ENCODE assay signal across 2 cellular contexts in the genomic region with DNA sequence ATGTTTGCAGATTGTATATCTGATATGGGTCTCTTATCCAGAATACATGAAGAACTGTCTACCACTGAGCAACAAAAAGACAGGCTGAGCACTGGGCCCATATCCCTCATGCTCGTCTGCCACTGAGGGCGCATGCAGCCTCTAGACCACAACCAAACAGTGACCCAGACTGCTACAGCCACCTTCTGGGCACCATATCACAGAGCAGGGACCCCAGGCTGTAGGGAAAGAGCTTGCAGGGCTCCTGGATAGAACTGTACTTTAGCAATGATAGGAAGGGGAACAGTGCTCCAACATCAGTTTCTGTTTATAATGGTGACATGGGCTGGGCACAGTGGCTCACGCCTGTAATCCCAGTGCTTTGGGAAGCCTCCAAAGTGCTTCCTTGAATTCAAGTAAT.
TF ChIP-seq lines count a peak whose summit lies in the region.

No MANE protein-coding gene starts in this region.

TF ChIP-seq in K562, 482 proteins besides CTCF, POLR2A, EP300 and RAD21 (continues in another document):
- TF ChIP-seq MEIS2 (IDR thresholded peaks at IDR 0.05; ENCODE audit: partially characterized antibody) (no peak), KLF6 (CRISPR knock-in tag; IDR thresholded peaks at IDR 0.05; ENCODE audit: borderline replicate concordance) (no peak), SFPQ (IDR thresholded peaks at IDR 0.05; ENCODE audit: low read depth, low read length) (no peak), PTTG1 (tag; IDR thresholded peaks at IDR 0.05; ENCODE audit: low read depth) (no peak), CEBPG (CRISPR knock-in tag; IDR thresholded peaks at IDR 0.05) (no peak), CEBPG (tag; conservative IDR thresholded peaks at IDR 0.05 in 1 of 2, IDR thresholded peaks at IDR 0.05 in 1 of 2) (no peak), ZNF644 (tag; IDR thresholded peaks at IDR 0.05; ENCODE audit: low read depth) (no peak), ZNF197 (CRISPR knock-in tag; IDR thresholded peaks at IDR 0.05; ENCODE audit: low read depth) (no peak), OTX1 (CRISPR knock-in tag; IDR thresholded peaks at IDR 0.05) (no peak), CBFA2T2 (conservative IDR thresholded peaks at IDR 0.05) (no peak)
- TF ChIP-seq, protein P1, sequence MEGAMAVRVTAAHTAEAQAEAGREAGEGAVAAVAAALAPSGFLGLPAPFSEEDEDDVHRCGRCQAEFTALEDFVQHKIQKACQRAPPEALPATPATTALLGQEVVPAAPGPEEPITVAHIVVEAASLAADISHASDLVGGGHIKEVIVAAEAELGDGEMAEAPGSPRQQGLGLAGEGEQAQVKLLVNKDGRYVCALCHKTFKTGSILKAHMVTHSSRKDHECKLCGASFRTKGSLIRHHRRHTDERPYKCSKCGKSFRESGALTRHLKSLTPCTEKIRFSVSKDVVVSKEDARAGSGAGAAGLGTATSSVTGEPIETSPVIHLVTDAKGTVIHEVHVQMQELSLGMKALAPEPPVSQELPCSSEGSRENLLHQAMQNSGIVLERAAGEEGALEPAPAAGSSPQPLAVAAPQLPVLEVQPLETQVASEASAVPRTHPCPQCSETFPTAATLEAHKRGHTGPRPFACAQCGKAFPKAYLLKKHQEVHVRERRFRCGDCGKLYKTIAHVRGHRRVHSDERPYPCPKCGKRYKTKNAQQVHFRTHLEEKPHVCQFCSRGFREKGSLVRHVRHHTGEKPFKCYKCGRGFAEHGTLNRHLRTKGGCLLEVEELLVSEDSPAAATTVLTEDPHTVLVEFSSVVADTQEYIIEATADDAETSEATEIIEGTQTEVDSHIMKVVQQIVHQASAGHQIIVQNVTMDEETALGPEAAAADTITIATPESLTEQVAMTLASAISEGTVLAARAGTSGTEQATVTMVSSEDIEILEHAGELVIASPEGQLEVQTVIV (CRISPR knock-in tag; IDR thresholded peaks at IDR 0.05; ENCODE audit: borderline replicate concordance) = no peak
- TF ChIP-seq, protein P2, sequence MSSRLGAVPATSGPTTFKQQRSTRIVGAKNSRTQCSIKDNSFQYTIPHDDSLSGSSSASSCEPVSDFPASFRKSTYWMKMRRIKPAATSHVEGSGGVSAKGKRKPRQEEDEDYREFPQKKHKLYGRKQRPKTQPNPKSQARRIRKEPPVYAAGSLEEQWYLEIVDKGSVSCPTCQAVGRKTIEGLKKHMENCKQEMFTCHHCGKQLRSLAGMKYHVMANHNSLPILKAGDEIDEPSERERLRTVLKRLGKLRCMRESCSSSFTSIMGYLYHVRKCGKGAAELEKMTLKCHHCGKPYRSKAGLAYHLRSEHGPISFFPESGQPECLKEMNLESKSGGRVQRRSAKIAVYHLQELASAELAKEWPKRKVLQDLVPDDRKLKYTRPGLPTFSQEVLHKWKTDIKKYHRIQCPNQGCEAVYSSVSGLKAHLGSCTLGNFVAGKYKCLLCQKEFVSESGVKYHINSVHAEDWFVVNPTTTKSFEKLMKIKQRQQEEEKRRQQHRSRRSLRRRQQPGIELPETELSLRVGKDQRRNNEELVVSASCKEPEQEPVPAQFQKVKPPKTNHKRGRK (tag; IDR thresholded peaks at IDR 0.05) = no peak
- TF ChIP-seq, protein P3, sequence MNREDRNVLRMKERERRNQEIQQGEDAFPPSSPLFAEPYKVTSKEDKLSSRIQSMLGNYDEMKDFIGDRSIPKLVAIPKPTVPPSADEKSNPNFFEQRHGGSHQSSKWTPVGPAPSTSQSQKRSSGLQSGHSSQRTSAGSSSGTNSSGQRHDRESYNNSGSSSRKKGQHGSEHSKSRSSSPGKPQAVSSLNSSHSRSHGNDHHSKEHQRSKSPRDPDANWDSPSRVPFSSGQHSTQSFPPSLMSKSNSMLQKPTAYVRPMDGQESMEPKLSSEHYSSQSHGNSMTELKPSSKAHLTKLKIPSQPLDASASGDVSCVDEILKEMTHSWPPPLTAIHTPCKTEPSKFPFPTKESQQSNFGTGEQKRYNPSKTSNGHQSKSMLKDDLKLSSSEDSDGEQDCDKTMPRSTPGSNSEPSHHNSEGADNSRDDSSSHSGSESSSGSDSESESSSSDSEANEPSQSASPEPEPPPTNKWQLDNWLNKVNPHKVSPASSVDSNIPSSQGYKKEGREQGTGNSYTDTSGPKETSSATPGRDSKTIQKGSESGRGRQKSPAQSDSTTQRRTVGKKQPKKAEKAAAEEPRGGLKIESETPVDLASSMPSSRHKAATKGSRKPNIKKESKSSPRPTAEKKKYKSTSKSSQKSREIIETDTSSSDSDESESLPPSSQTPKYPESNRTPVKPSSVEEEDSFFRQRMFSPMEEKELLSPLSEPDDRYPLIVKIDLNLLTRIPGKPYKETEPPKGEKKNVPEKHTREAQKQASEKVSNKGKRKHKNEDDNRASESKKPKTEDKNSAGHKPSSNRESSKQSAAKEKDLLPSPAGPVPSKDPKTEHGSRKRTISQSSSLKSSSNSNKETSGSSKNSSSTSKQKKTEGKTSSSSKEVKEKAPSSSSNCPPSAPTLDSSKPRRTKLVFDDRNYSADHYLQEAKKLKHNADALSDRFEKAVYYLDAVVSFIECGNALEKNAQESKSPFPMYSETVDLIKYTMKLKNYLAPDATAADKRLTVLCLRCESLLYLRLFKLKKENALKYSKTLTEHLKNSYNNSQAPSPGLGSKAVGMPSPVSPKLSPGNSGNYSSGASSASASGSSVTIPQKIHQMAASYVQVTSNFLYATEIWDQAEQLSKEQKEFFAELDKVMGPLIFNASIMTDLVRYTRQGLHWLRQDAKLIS (CRISPR knock-in tag; IDR thresholded peaks at IDR 0.05) = no peak

TF ChIP-seq in liver, 16 proteins besides CTCF, POLR2A, EP300 and RAD21:
- TF ChIP-seq, protein P4, sequence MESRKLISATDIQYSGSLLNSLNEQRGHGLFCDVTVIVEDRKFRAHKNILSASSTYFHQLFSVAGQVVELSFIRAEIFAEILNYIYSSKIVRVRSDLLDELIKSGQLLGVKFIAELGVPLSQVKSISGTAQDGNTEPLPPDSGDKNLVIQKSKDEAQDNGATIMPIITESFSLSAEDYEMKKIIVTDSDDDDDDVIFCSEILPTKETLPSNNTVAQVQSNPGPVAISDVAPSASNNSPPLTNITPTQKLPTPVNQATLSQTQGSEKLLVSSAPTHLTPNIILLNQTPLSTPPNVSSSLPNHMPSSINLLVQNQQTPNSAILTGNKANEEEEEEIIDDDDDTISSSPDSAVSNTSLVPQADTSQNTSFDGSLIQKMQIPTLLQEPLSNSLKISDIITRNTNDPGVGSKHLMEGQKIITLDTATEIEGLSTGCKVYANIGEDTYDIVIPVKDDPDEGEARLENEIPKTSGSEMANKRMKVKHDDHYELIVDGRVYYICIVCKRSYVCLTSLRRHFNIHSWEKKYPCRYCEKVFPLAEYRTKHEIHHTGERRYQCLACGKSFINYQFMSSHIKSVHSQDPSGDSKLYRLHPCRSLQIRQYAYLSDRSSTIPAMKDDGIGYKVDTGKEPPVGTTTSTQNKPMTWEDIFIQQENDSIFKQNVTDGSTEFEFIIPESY (IDR thresholded peaks at IDR 0.05) = no peak
